21 cellular contexts compared by ENCODE assay signal in the genomic region with DNA sequence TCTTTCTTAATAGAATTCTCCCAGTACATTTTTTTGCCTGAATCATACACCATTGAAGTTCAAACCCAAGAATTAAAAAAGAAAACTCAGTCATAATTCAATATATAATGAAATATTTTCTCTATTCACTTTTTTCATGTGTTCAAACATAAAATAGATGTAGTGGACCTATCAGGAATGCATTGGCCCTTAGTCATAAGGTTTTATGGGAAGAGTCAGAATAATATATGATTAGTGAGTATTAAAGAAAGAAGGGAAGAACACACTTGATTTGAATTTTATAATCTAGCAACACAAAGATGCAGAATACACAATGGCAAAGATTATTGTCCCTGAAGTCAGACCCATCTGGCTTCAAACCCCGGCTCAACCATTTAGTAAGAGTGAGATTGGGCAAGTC.
"Had no signal": no experiment of that assay in that cellular context is flagged by ENCODE, and none has a peak within 500 bp of the region (broad histone marks: within the 10 kb centered on the region; RNA-seq: fewer than 3 reads in every experiment).

No MANE protein-coding gene starts in this region.

- H3K27ac Mint-ChIP-seq: naive thymus-derived CD4-positive, alpha-beta T cell; nephron; neural progenitor cell; stimulated activated effector memory CD8-positive, alpha-beta T cell treated with anti-CD3 and anti-CD28 coated beads, Interleukin-12 subunit alpha, Interleukin-12 subunit beta, amount 100 ng/mL, for 72 hours had no signal

- H3K4me1 Mint-ChIP-seq: naive thymus-derived CD4-positive, alpha-beta T cell; neural progenitor cell; stimulated activated effector memory CD8-positive, alpha-beta T cell treated with anti-CD3 and anti-CD28 coated beads, Interleukin-12 subunit alpha, Interleukin-12 subunit beta, amount 100 ng/mL, for 72 hours had no signal

- FAIRE-seq: endothelial cell of umbilical vein had no signal

- H3K36me3 Mint-ChIP-seq: naive thymus-derived CD4-positive, alpha-beta T cell; neural progenitor cell; stimulated activated effector memory CD8-positive, alpha-beta T cell treated with anti-CD3 and anti-CD28 coated beads, Interleukin-12 subunit alpha, Interleukin-12 subunit beta, amount 100 ng/mL, for 72 hours had no signal

- H3K9me3 Mint-ChIP-seq: neural progenitor cell had no signal

- ATAC-seq: foreskin keratinocyte; gastroesophageal sphincter; heart left ventricle; left cardiac atrium; left lung; naive thymus-derived CD4-positive, alpha-beta T cell; sciatic nerve; stimulated activated effector memory CD8-positive, alpha-beta T cell treated with anti-CD3 and anti-CD28 coated beads, Interleukin-12 subunit alpha, Interleukin-12 subunit beta, amount 100 ng/mL, for 72 hours had no signal

- DNase-seq: dermis blood vessel endothelial cell; effector memory CD4-positive, alpha-beta T cell; foreskin keratinocyte; heart left ventricle; left cardiac atrium; left lung; mesendoderm; midbrain; naive thymus-derived CD4-positive, alpha-beta T cell; stimulated activated CD4-positive, alpha-beta T cell treated with anti-CD3 and anti-CD28 coated beads, Interleukin-2, amount 100 ng/mL, for 24 hours; stimulated activated CD4-positive, alpha-beta T cell treated with anti-CD3 and anti-CD28 coated beads, Interleukin-4, amount 100 ng/mL, for 24 hours; stimulated activated naive CD4-positive, alpha-beta T cell treated with Interleukin-2 at 50 U/mL for 16 hours; stomach; thyroid gland; trophoblast cell had no signal

- H3K27me3 Mint-ChIP-seq: naive thymus-derived CD4-positive, alpha-beta T cell had no signal

- H3K4me3 Mint-ChIP-seq: naive thymus-derived CD4-positive, alpha-beta T cell; nephron; neural progenitor cell; stimulated activated effector memory CD8-positive, alpha-beta T cell treated with anti-CD3 and anti-CD28 coated beads, Interleukin-12 subunit alpha, Interleukin-12 subunit beta, amount 100 ng/mL, for 72 hours had no signal
